In the genomic region with DNA sequence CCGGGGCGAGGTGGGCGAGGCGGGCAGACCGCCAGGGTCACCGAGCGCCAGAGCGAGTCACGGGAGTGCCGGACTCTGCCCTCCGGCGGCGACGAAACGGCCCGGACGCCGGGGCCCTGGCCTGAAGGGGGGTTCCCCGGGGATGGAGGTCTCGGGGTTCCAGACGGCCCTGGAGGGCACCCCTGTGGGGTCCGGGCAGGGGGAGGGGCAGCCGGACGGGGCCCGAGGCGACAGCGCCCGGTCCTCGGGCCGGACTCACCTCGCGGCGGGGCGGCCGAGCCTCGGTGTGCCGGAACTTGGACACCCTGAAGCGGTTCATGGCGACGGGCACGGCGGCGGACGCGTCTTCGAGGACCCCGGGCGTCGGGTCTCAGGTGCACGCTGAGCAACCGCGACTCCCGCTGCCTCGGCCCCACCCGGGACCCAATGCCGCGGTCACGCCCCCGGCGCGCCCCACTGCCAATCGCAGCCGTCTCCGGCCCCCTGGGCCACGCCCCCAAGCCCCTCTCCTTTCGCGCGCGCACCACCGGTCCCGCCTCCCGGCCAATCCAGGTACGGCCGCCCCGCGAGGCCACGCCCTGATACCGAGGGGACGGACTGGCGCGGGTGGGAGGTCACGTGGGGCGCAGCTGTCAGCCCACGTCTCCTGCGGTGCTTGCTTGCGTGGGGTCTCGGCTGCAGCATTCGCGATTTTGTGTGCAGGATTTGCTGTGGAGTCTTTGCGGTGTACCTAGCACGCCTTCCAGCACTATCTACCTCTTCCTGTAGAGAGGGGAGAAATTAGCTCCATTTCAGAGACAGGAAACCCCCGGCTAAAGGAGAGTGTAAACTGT, we compare ENCODE assay signal across 8 cellular contexts. TPM values are rescaled to one million over a fixed set of nuclear protein-coding genes. Genes with fewer than 3 reads are reported as not detected.
DNase-seq lines count a peak whose midpoint lies in the region; ATAC-seq and TF ChIP-seq lines count a peak whose summit lies in the region.

A gene (minus strand): TSS at position 397 of the 833 bp plus-strand sequence. CDS start 78 bp downstream, at position 319.

- H3K27me3 ChIP-seq in mammary epithelial cell (ENCODE audit: insufficient read depth, low read length), result no peaks in the 10 kb centered on the region
- no peaks in the 10 kb centered on the region for H3K27me3 ChIP-seq in smooth muscle cell (ENCODE audit: low read depth)

- in situ Hi-C loops in mammary epithelial cell (cut with MboI; ENCODE audit: low sequenced_read_pairs in 2 of 2), result loop anchor here in 1 of 2 donors (25.0 kb wide), 1 partner anchor 154 kb away; a partner anchor contains a TSS

- ATAC-seq in GM18907 (IDR thresholded peaks at IDR 0.05; ENCODE audit: unreplicated experiment) (peak; percentile 63), HG03139 (IDR thresholded peaks at IDR 0.05; ENCODE audit: unreplicated experiment) (peak; percentile 60)

- peaks cover 4% of the 10 kb centered on the region for H3F3A ChIP-seq in smooth muscle cell (ENCODE audit: low read depth)

- H3K36me3 ChIP-seq in mammary epithelial cell (ENCODE audit: insufficient read depth, low read length) (no peaks in the 10 kb centered on the region), smooth muscle cell (ENCODE audit: low read depth) (no peaks in the 10 kb centered on the region)

- H3K27ac ChIP-seq in mammary epithelial cell (ENCODE audit: insufficient read depth, low read depth, low read length), result peak within 1 kb of the TSS; percentile 49
- H3K27ac ChIP-seq in smooth muscle cell (ENCODE audit: low read depth), result no peak within 1 kb of the TSS

- H3K9me3 ChIP-seq in mammary epithelial cell (replicated peaks; ENCODE audit: insufficient read depth, low read length) (no peaks in the 10 kb centered on the region), smooth muscle cell (replicated peaks; ENCODE audit: low read depth) (no peaks in the 10 kb centered on the region)

- TF ChIP-seq CTCF in AG04449 (IDR thresholded peaks at IDR 0.05; ENCODE audit: insufficient read depth, low read length, missing control alignments) (no peak), WI38 (IDR thresholded peaks at IDR 0.05; ENCODE audit: low read depth, low read length) (no peak), mammary epithelial cell (conservative IDR thresholded peaks at IDR 0.05 in 1 of 2, IDR thresholded peaks at IDR 0.05 in 1 of 2; ENCODE audit: extremely low read depth in 1 of 2, insufficient read depth in 1 of 2, low read depth in 1 of 2, low read length in 2 of 2) (no peak), smooth muscle cell (IDR thresholded peaks at IDR 0.05; ENCODE audit: borderline replicate concordance, insufficient read depth, poor library complexity, severe bottlenecking) (no peak)

- CTCF ChIA-PET in AG04449 (lab: Yijun Ruan, JAX) (interaction anchor here (1.1 to 12.3 kb wide), 4 partner anchors 14 to 58 kb away, joined by 3 to 218 read pairs (median 8); no protein-coding TSS in a partner anchor), mammary epithelial cell (lab: Charles Lee; ENCODE audit: low non-redundant PET) (interaction anchor here (0.7 kb wide), 1 partner anchor 539 kb away, joined by 4 read pairs; no protein-coding TSS in a partner anchor)

- no CpG with 5 or more reads among the region's 92 CpGs for WGBS in mammary epithelial cell (ENCODE audit: low coverage, missing lambda C conversion rate)
- 2% methylated on average over 58 of the region's 92 CpGs for WGBS in smooth muscle cell (ENCODE audit: low lambda C conversion rate)

- H2AFZ ChIP-seq in mammary epithelial cell (ENCODE audit: low read depth, low read length), result peak within 1 kb of the TSS; percentile 82
- peak within 1 kb of the TSS; percentile 86 for H2AFZ ChIP-seq in smooth muscle cell (ENCODE audit: low read depth)

- BruUV-seq in mammary epithelial cell (replicated peaks; lab: Mats Ljungman, UMichigan), result no TSS peak

- H3K4me2 ChIP-seq in mammary epithelial cell (ENCODE audit: insufficient read depth, low read depth, low read length) (peak within 1 kb of the TSS; percentile 91), smooth muscle cell (peak within 1 kb of the TSS; percentile 96)

- H3K9ac ChIP-seq in mammary epithelial cell (ENCODE audit: insufficient read depth, low read length), result peak within 1 kb of the TSS; percentile 69
- H3K9ac ChIP-seq in smooth muscle cell (ENCODE audit: low read depth), result peak within 1 kb of the TSS; percentile 77

- POLR2A ChIA-PET in AG04449 (lab: Yijun Ruan, JAX), result interaction anchor here (1.0 to 1.8 kb wide), 2 partner anchors 42 to 65 kb away, joined by 3 to 5 read pairs; no protein-coding TSS in a partner anchor

- intact Hi-C loops in mammary epithelial cell (cut with micrococcal nuclease), result loop anchor here (2.0 to 5.0 kb wide), 2 partner anchors 144 to 200 kb away; a partner anchor contains a TSS

- H3K79me2 ChIP-seq in mammary epithelial cell (ENCODE audit: insufficient read depth, low read length) (peaks cover 45% of the 10 kb centered on the region), smooth muscle cell (ENCODE audit: low read depth) (peaks cover 10% of the 10 kb centered on the region)

- peak within 1 kb of the TSS; percentile 78 for H3K4me3 ChIP-seq in AG04449 (ENCODE audit: low read depth, low read length)
- peak within 1 kb of the TSS; percentile 84 for H3K4me3 ChIP-seq in WI38 (ENCODE audit: low read depth, low read length)
- H3K4me3 ChIP-seq in mammary epithelial cell (replicated peaks in 1 of 3; ENCODE audit: insufficient read depth in 1 of 3, low read depth in 2 of 3, low read length in 3 of 3), result peak within 1 kb of the TSS; percentile 79 to 83 (median 80)
- H3K4me3 ChIP-seq in smooth muscle cell, result peak within 1 kb of the TSS; percentile 72

- H3K4me1 ChIP-seq in mammary epithelial cell (ENCODE audit: insufficient read depth, low read length) (peaks cover 12% of the 10 kb centered on the region), smooth muscle cell (ENCODE audit: low read depth) (no peaks in the 10 kb centered on the region)

- DNase-seq in AG04449 (ENCODE audit: low read depth, low spot score) (no peak), NCI-H2227 (lab: John Stamatoyannopoulos, UW; ENCODE audit: unreplicated experiment) (peak; percentile 96), mammary epithelial cell (peak; percentile 85), iPS-NIHi7 (ENCODE audit: extremely low spot score) (peak; percentile 96), smooth muscle cell (lab: John Stamatoyannopoulos, UW; ENCODE audit: unreplicated experiment) (peak; percentile 69)

- dilution Hi-C loops in mammary epithelial cell (cut with HindIII; ENCODE audit: low sequenced_read_pairs), result no loop called here

- H4K20me1 ChIP-seq in mammary epithelial cell (ENCODE audit: insufficient read depth, low read length), result no peaks in the 10 kb centered on the region
- H4K20me1 ChIP-seq in smooth muscle cell (ENCODE audit: low read depth), result peaks cover 16% of the 10 kb centered on the region

RNA-seq across cellular contexts. Expression of the gene that starts here (rescaled TPM):
- 10 to 100 TPM; 10.7 to 26.0 TPM for total RNA-seq in mammary epithelial cell
- polyA plus RNA-seq in mammary epithelial cell, result 8.8 TPM
- 36.2 TPM for polyA minus RNA-seq in mammary epithelial cell
- total RNA-seq in smooth muscle cell, result 6.7 and 14.4 TPM in 2 replicates
- polyA plus RNA-seq in smooth muscle cell, result 12.7 and 18.9 TPM in 2 replicates
